ENCODE assay signal across 8 cellular contexts in genomic region chr12:57127101-57127709, GRCh38. TPM values are rescaled to one million over a fixed set of nuclear protein-coding genes. Genes with fewer than 3 reads are reported as not detected.
DNase-seq lines count a peak whose midpoint lies in the region; ATAC-seq and TF ChIP-seq lines count a peak whose summit lies in the region.

No MANE protein-coding gene starts in this region.

- H3K9me3 Mint-ChIP-seq in T-helper 2 cell treated with Interferon-gamma antibody and Interleukin-4, amounts not matched to agents 5 μg/mL and 100 μg/mL, for 36 hours, result peaks cover 14% of the 10 kb centered on the region
- H3K9me3 Mint-ChIP-seq in central memory CD8-positive, alpha-beta T cell, result no peaks in the 10 kb centered on the region
- peaks cover 7% of the 10 kb centered on the region for H3K9me3 Mint-ChIP-seq in stimulated activated effector memory CD8-positive, alpha-beta T cell treated with anti-CD3 and anti-CD28 coated beads, Interleukin-12 subunit alpha, Interleukin-12 subunit beta, amount 100 ng/mL, for 72 hours

- H3K79me2 ChIP-seq in KMS-11 (ENCODE audit: insufficient read depth, low read depth), result no peaks in the 10 kb centered on the region

- peaks cover 49% of the 10 kb centered on the region for H3K27me3 Mint-ChIP-seq in T-helper 2 cell treated with Interferon-gamma antibody and Interleukin-4, amounts not matched to agents 5 μg/mL and 100 μg/mL, for 36 hours (ENCODE audit: low read depth)
- H3K27me3 Mint-ChIP-seq in central memory CD8-positive, alpha-beta T cell, result peaks cover 14% of the 10 kb centered on the region

- H3K27ac ChIP-seq in KMS-11 (no peak overlapping the region), left lung (peak overlapping the region; percentile 88 to 96)

- H3K9ac ChIP-seq in KMS-11, result peak overlapping the region; percentile 55; the same call in 1 of the 2 replicates

- H3K4me1 ChIP-seq in KMS-11 (ENCODE audit: low read depth, poor library complexity, severe bottlenecking), result peaks cover 19% of the 10 kb centered on the region
- peaks cover 14 to 37% of the 10 kb centered on the region in 2 donors for H3K4me1 ChIP-seq in left lung

- H3K4me2 ChIP-seq in KMS-11, result peak overlapping the region; percentile 93

- H3K36me3 ChIP-seq in KMS-11 (ENCODE audit: insufficient read depth) (no peaks in the 10 kb centered on the region), left lung (no peaks in the 10 kb centered on the region)

- peaks cover 6% of the 10 kb centered on the region for H3K36me3 Mint-ChIP-seq in T-helper 2 cell treated with Interferon-gamma antibody and Interleukin-4, amounts not matched to agents 5 μg/mL and 100 μg/mL, for 36 hours (ENCODE audit: low read depth)
- H3K36me3 Mint-ChIP-seq in central memory CD8-positive, alpha-beta T cell (ENCODE audit: insufficient read depth), result peaks cover 5% of the 10 kb centered on the region
- H3K36me3 Mint-ChIP-seq in stimulated activated effector memory CD8-positive, alpha-beta T cell treated with anti-CD3 and anti-CD28 coated beads, Interleukin-12 subunit alpha, Interleukin-12 subunit beta, amount 100 ng/mL, for 72 hours, result no peaks in the 10 kb centered on the region

- H2AFZ ChIP-seq in KMS-11 (ENCODE audit: low read depth), result peak overlapping the region; percentile 100

- ATAC-seq in central memory CD8-positive, alpha-beta T cell (replicated peaks; ENCODE audit: extremely low read depth, poor library complexity, severe bottlenecking), result no peak
- ATAC-seq in left lung, result peak; percentile 76
- peak; percentile 52 for ATAC-seq in stimulated activated effector memory CD8-positive, alpha-beta T cell treated with anti-CD3 and anti-CD28 coated beads, Interleukin-12 subunit alpha, Interleukin-12 subunit beta, amount 100 ng/mL, for 72 hours
- ATAC-seq in HG03457 (IDR thresholded peaks at IDR 0.05; ENCODE audit: unreplicated experiment), result no peak
- ATAC-seq in HG02588 (IDR thresholded peaks at IDR 0.05; ENCODE audit: unreplicated experiment), result no peak

- H3K4me3 ChIP-seq in KMS-11 (IDR thresholded peaks at IDR 0.05; ENCODE audit: insufficient read depth, low read depth, low read length) (peak overlapping the region; percentile 71), left lung (peak overlapping the region; percentile 72 to 74)

- H3K4me3 Mint-ChIP-seq in T-helper 2 cell treated with Interferon-gamma antibody and Interleukin-4, amounts not matched to agents 5 μg/mL and 100 μg/mL, for 36 hours, result peak overlapping the region; percentile 82
- H3K4me3 Mint-ChIP-seq in central memory CD8-positive, alpha-beta T cell, result peak overlapping the region; percentile 84
- H3K4me3 Mint-ChIP-seq in stimulated activated effector memory CD8-positive, alpha-beta T cell treated with anti-CD3 and anti-CD28 coated beads, Interleukin-12 subunit alpha, Interleukin-12 subunit beta, amount 100 ng/mL, for 72 hours, result peak overlapping the region; percentile 82

- peaks cover 17% of the 10 kb centered on the region for H3K4me1 Mint-ChIP-seq in T-helper 2 cell treated with Interferon-gamma antibody and Interleukin-4, amounts not matched to agents 5 μg/mL and 100 μg/mL, for 36 hours (ENCODE audit: low read depth)
- H3K4me1 Mint-ChIP-seq in central memory CD8-positive, alpha-beta T cell, result peaks cover 6% of the 10 kb centered on the region
- H3K4me1 Mint-ChIP-seq in stimulated activated effector memory CD8-positive, alpha-beta T cell treated with anti-CD3 and anti-CD28 coated beads, Interleukin-12 subunit alpha, Interleukin-12 subunit beta, amount 100 ng/mL, for 72 hours, result peaks cover 16% of the 10 kb centered on the region

- DNase-seq in GM03348 (ENCODE audit: low spot score), result peak; percentile 47
- peak; percentile 59 for DNase-seq in T-helper 2 cell treated with Interferon-gamma antibody and Interleukin-4, amounts not matched to agents 5 μg/mL and 100 μg/mL, for 36 hours (ENCODE audit: low spot score)
- DNase-seq in central memory CD8-positive, alpha-beta T cell (ENCODE audit: low spot score in 2 of 2), result no peak
- DNase-seq in left lung, result peak in 1 of 2 donors; percentile 83
- DNase-seq in stimulated activated effector memory CD8-positive, alpha-beta T cell treated with anti-CD3 and anti-CD28 coated beads, Interleukin-12 subunit alpha, Interleukin-12 subunit beta, amount 100 ng/mL, for 72 hours (ENCODE audit: low spot score in 2 of 2), result peak; percentile 25 to 66

- peaks cover 56% of the 10 kb centered on the region; the same call in 1 of the 2 replicates for H3K27me3 ChIP-seq in KMS-11 (ENCODE audit: insufficient read depth, low read depth)
- peaks cover 0 to 62% of the 10 kb centered on the region in 2 donors for H3K27me3 ChIP-seq in left lung

- no peak overlapping the region for H3K27ac Mint-ChIP-seq in T-helper 2 cell treated with Interferon-gamma antibody and Interleukin-4, amounts not matched to agents 5 μg/mL and 100 μg/mL, for 36 hours
- no peak overlapping the region for H3K27ac Mint-ChIP-seq in central memory CD8-positive, alpha-beta T cell (ENCODE audit: low read depth)
- H3K27ac Mint-ChIP-seq in stimulated activated effector memory CD8-positive, alpha-beta T cell treated with anti-CD3 and anti-CD28 coated beads, Interleukin-12 subunit alpha, Interleukin-12 subunit beta, amount 100 ng/mL, for 72 hours, result peak overlapping the region; percentile 76

- H3K9me3 ChIP-seq in left lung, result no peaks in the 10 kb centered on the region

- intact Hi-C loops in left lung (cut with DNase I), result loop anchor here in 1 of 2 donors (10.0 kb wide), 1 partner anchor 58 kb away; no protein-coding TSS in a partner anchor

- H4K20me1 ChIP-seq in KMS-11 (ENCODE audit: insufficient read depth), result no peaks in the 10 kb centered on the region

- peak; percentile 42 for TF ChIP-seq CTCF in KMS-11 (conservative IDR thresholded peaks at IDR 0.05; ENCODE audit: low read depth, low read length)
- no peak for TF ChIP-seq CTCF in left lung (IDR thresholded peaks at IDR 0.05)

RNA-seq across cellular contexts. Expression of gene LRP1, which starts 1.1 kb away (rescaled TPM):
- total RNA-seq in left lung, result 100 to 1,000 TPM; 228 to 325 TPM

RNA-seq across cellular contexts. Expression of gene STAT6, which starts 16.0 kb away (rescaled TPM):
- 100 to 1,000 TPM; 200 to 237 TPM for total RNA-seq in left lung

RNA-seq across cellular contexts. Expression of gene LRP1-AS, which starts 20.2 kb away (rescaled TPM):
- total RNA-seq in left lung, result not detected

RNA-seq across cellular contexts. Expression of gene NAB2, which starts 38.3 kb away (rescaled TPM):
- 10 to 100 TPM; 28.4 to 40.1 TPM for total RNA-seq in left lung

RNA-seq across cellular contexts. Expression of gene NEMP1, which starts 48.6 kb away (rescaled TPM):
- total RNA-seq in left lung, result 10 to 100 TPM; 16.4 to 17.9 TPM

Comparison
In these comparisons a context has a peak if more than half of its experiments do, and no peak if none do; other contexts are left out.
1. DNase-seq: peak in GM03348 (single experiment), T-helper 2 cell treated with Interferon-gamma antibody and Interleukin-4, amounts not matched to agents 5 μg/mL and 100 μg/mL, for 36 hours (single experiment) and stimulated activated effector memory CD8-positive, alpha-beta T cell treated with anti-CD3 and anti-CD28 coated beads, Interleukin-12 subunit alpha, Interleukin-12 subunit beta, amount 100 ng/mL, for 72 hours (2 of 2); none in central memory CD8-positive, alpha-beta T cell (0 of 2).
2. ATAC-seq: peak in left lung (single experiment) and stimulated activated effector memory CD8-positive, alpha-beta T cell treated with anti-CD3 and anti-CD28 coated beads, Interleukin-12 subunit alpha, Interleukin-12 subunit beta, amount 100 ng/mL, for 72 hours (single experiment); none in central memory CD8-positive, alpha-beta T cell (single experiment), HG03457 (single experiment) and HG02588 (single experiment).
3. Peak in every context shown above with its lines, with median percentiles within 50 percentile points of each other: H3K4me3 Mint-ChIP-seq.